Comparison of ENCODE assay signal across 9 cellular contexts in genomic region chr5:139295692-139296091, GRCh38. TPM values are rescaled to one million over a fixed set of nuclear protein-coding genes. Genes with fewer than 3 reads are reported as not detected.
DNase-seq lines count a peak whose midpoint lies in the region; ATAC-seq, FAIRE-seq and TF ChIP-seq lines count a peak whose summit lies in the region.
"Had no signal": no experiment of that assay in that cellular context is flagged by ENCODE, and none has a peak within 500 bp of the region (broad histone marks: within the 10 kb centered on the region; RNA-seq: fewer than 3 reads in every experiment).

No MANE protein-coding gene starts in this region.

- peaks cover 62% of the 10 kb centered on the region for H3K4me1 ChIP-seq in DOHH2 (ENCODE audit: control insufficient read depth, low read length)
- H3K4me1 ChIP-seq in Panc1 (ENCODE audit: control insufficient read depth, insufficient read depth, low read length) = peaks cover 45% of the 10 kb centered on the region
- H3K4me1 ChIP-seq in endothelial cell of umbilical vein (ENCODE audit: control insufficient read depth, extremely low read depth, insufficient read depth, low read length) = peaks cover 21% of the 10 kb centered on the region
- peaks cover 46% of the 10 kb centered on the region for H3K4me1 ChIP-seq in testis

- H3K4me3 ChIP-seq in DOHH2 (ENCODE audit: low read length) (peak overlapping the region; percentile 85), Panc1 (ENCODE audit: low read depth in 2 of 2, low read length in 2 of 2) (peak overlapping the region; percentile 78 to 90), endothelial cell of umbilical vein (replicated peaks in 1 of 3; ENCODE audit: insufficient read depth in 1 of 3, low read depth in 1 of 3, low read length in 3 of 3) (peak overlapping the region; percentile 78 to 93 (median 90)), testis (peak overlapping the region in 1 of 2 donors; percentile 95)

- ATAC-seq in Panc1 (no peak), HG03095 (IDR thresholded peaks at IDR 0.05; ENCODE audit: unreplicated experiment) (no peak), GM18873 (IDR thresholded peaks at IDR 0.05; ENCODE audit: low FRiP score, unreplicated experiment) (no peak), GM21717 (IDR thresholded peaks at IDR 0.05; ENCODE audit: unreplicated experiment) (no peak)

- H3K36me3 ChIP-seq in DOHH2 (ENCODE audit: control insufficient read depth, low read length) (peaks cover 68% of the 10 kb centered on the region), Panc1 (ENCODE audit: control insufficient read depth, insufficient read depth, low read length) (peaks cover 6% of the 10 kb centered on the region), endothelial cell of umbilical vein (ENCODE audit: control insufficient read depth in 2 of 2, extremely low read depth in 1 of 2, insufficient read depth in 2 of 2, low read length in 2 of 2) (no peaks in the 10 kb centered on the region), testis (ENCODE audit: low read depth, missing control alignments) (no peaks in the 10 kb centered on the region)

- H4K20me1 ChIP-seq in DOHH2 (ENCODE audit: control insufficient read depth, insufficient read depth, low read depth, low read length) (peaks cover 52% of the 10 kb centered on the region), endothelial cell of umbilical vein (replicated peaks; ENCODE audit: control insufficient read depth, extremely low read depth, insufficient read depth, low read length) (peaks cover 32% of the 10 kb centered on the region)

- POLR2A ChIA-PET in Panc1 (lab: Charles Lee) (interaction anchor here (0.7 kb wide), 1 partner anchor 117 kb away, joined by 3 read pairs; no protein-coding TSS in a partner anchor), endothelial cell of umbilical vein (lab: Charles Lee) (interaction anchor here (1.0 kb wide), 1 partner anchor 46 kb away, joined by 3 read pairs; no protein-coding TSS in a partner anchor)

- H3K9me1 ChIP-seq in endothelial cell of umbilical vein (replicated peaks; ENCODE audit: control insufficient read depth, extremely low read depth, insufficient read depth, low read length) = no peaks in the 10 kb centered on the region

- H3K4me3 Mint-ChIP-seq in osteocyte (ENCODE audit: unreplicated experiment) = peak overlapping the region; percentile 97

- no peak for TF ChIP-seq CTCF in DOHH2 (IDR thresholded peaks at IDR 0.05; ENCODE audit: low read depth, low read length, poor library complexity, severe bottlenecking)
- TF ChIP-seq CTCF in Panc1 (IDR thresholded peaks at IDR 0.05) = no peak
- TF ChIP-seq CTCF in endothelial cell of umbilical vein (IDR thresholded peaks at IDR 0.05; ENCODE audit: extremely low read depth in 1 of 2, insufficient read depth in 1 of 2, low read depth in 1 of 2, low read length in 2 of 2) = no peak
- no peak for TF ChIP-seq CTCF in osteocyte (IDR thresholded peaks at IDR 0.05)
- TF ChIP-seq CTCF in testis (IDR thresholded peaks at IDR 0.05) = no peak

- intact Hi-C loops in Panc1 (cut with micrococcal nuclease; ENCODE audit: unreplicated experiment) = no loop called here
- intact Hi-C loops in endothelial cell of umbilical vein (cut with micrococcal nuclease) = no loop called here
- intact Hi-C loops in testis (cut with DNase I; ENCODE audit: low total_unique reads) = no loop called here

- no peaks in the 10 kb centered on the region for H3K27me3 Mint-ChIP-seq in osteocyte (ENCODE audit: unreplicated experiment)

- FAIRE-seq in endothelial cell of umbilical vein (lab: Jason Lieb, UNC) = no peak
- FAIRE-seq: bronchial epithelial cell had no signal

- H3K9me3 ChIP-seq in DOHH2 (ENCODE audit: control insufficient read depth, insufficient read depth, low read length) = no peaks in the 10 kb centered on the region
- no peaks in the 10 kb centered on the region for H3K9me3 ChIP-seq in Panc1 (ENCODE audit: control insufficient read depth, insufficient read depth, low read depth, low read length)
- H3K9me3 ChIP-seq in endothelial cell of umbilical vein (replicated peaks; ENCODE audit: control insufficient read depth, insufficient read depth, low read length) = no peaks in the 10 kb centered on the region
- no peaks in the 10 kb centered on the region for H3K9me3 ChIP-seq in testis

- peak overlapping the region; percentile 80 for H3K4me2 ChIP-seq in DOHH2 (ENCODE audit: low read length)
- H3K4me2 ChIP-seq in endothelial cell of umbilical vein (ENCODE audit: insufficient read depth, low read length) = peak overlapping the region; percentile 96

- no peaks in the 10 kb centered on the region for H3K9me2 ChIP-seq in DOHH2 (replicated peaks; ENCODE audit: control insufficient read depth, low read length)

- peak overlapping the region; percentile 99 for H3K27ac Mint-ChIP-seq in osteocyte (ENCODE audit: unreplicated experiment)

- peak overlapping the region; percentile 100 for H3K9ac ChIP-seq in endothelial cell of umbilical vein (replicated peaks; ENCODE audit: extremely low read depth, insufficient read depth, low read length)

- H3F3A ChIP-seq in DOHH2 (ENCODE audit: control insufficient read depth, insufficient read depth) = peaks cover 7% of the 10 kb centered on the region

- no peaks in the 10 kb centered on the region for H3K36me3 Mint-ChIP-seq in osteocyte (ENCODE audit: unreplicated experiment)

- H3K27me3 ChIP-seq in DOHH2 (ENCODE audit: control insufficient read depth, low read length) (no peaks in the 10 kb centered on the region), Panc1 (ENCODE audit: control insufficient read depth, insufficient read depth, low read length) (no peaks in the 10 kb centered on the region), endothelial cell of umbilical vein (ENCODE audit: control insufficient read depth in 2 of 2, insufficient read depth in 2 of 2, low read length in 2 of 2) (no peaks in the 10 kb centered on the region), testis (no peaks in the 10 kb centered on the region)

- peaks cover 46% of the 10 kb centered on the region for H3K4me1 Mint-ChIP-seq in osteocyte (ENCODE audit: unreplicated experiment)

- H3K9me3 Mint-ChIP-seq in osteocyte (ENCODE audit: unreplicated experiment) = no peaks in the 10 kb centered on the region

- H3K79me2 ChIP-seq in DOHH2 (ENCODE audit: control insufficient read depth, low read length) (peaks cover 79% of the 10 kb centered on the region), endothelial cell of umbilical vein (ENCODE audit: control insufficient read depth, insufficient read depth, low read length) (peaks cover 73% of the 10 kb centered on the region)

- H3K27ac ChIP-seq in DOHH2 (ENCODE audit: low read depth, low read length) (no peak overlapping the region), Panc1 (ENCODE audit: low read length) (peak overlapping the region; percentile 94), endothelial cell of umbilical vein (ENCODE audit: insufficient read depth, low read depth, low read length) (no peak overlapping the region), testis (peak overlapping the region in 1 of 2 donors; percentile 100)

- no peak for TF ChIP-seq POLR2A in endothelial cell of umbilical vein (IDR thresholded peaks at IDR 0.05; ENCODE audit: low read depth, low read length)
- no peak for TF ChIP-seq POLR2A in testis (IDR thresholded peaks at IDR 0.05)

- no peak for DNase-seq in Panc1 (ENCODE audit: low read depth, low spot score)
- no peak for DNase-seq in endothelial cell of umbilical vein (ENCODE audit: low read depth, low spot score)
- DNase-seq in osteocyte (ENCODE audit: extremely low spot score, unreplicated experiment) = no peak
- DNase-seq in testis = no peak

- H2AFZ ChIP-seq in endothelial cell of umbilical vein (ENCODE audit: low read depth, low read length) = no peak overlapping the region

- BruUV-seq in Panc1 (replicated peaks; lab: Mats Ljungman, UMichigan) = no TSS peak
- BruUV-seq in endothelial cell of umbilical vein (replicated peaks; lab: Mats Ljungman, UMichigan) = no TSS peak

- in situ Hi-C loops in Panc1 (cut with HindIII; ENCODE audit: low pct_unique_long_range_greater_than_20kb, low sequenced_read_pairs) = no loop called here

- dilution Hi-C loops in endothelial cell of umbilical vein (cut with MboI; ENCODE audit: extremely low pct_ligation_motif_present, low sequenced_read_pairs) = no loop called here

- 21 to 24% methylated on average over 12 of the region's 12 CpGs for WGBS in testis, 2 donors

- CTCF ChIA-PET in Panc1 (lab: Charles Lee) (no interaction called here), endothelial cell of umbilical vein (lab: Charles Lee) (no interaction called here)

TF ChIP-seq in endothelial cell of umbilical vein, 7 proteins besides CTCF, POLR2A, EP300 and RAD21 (continues in another document):
- no peak for TF ChIP-seq POLR2AphosphoS5 (IDR thresholded peaks at IDR 0.05; ENCODE audit: insufficient read depth, low read depth, low read length)
- no peak for TF ChIP-seq MYC (IDR thresholded peaks at IDR 0.05; ENCODE audit: low read depth, low read length)
- TF ChIP-seq FOS (IDR thresholded peaks at IDR 0.05; ENCODE audit: borderline replicate concordance, insufficient read depth, low read length) = no peak

RNA-seq across cellular contexts. Expression of gene MATR3, which starts 2.2 kb away (rescaled TPM):
- total RNA-seq in Panc1 (2021; ENCODE audit: unreplicated experiment) (194 TPM), endothelial cell of umbilical vein (158 and 164 TPM in 2 replicates), osteocyte (216 and 218 TPM in 2 replicates), testis (100 to 1,000 TPM; 243 to 248 TPM)
- 122 TPM for polyA plus RNA-seq in Panc1 (2012; ENCODE audit: insufficient read length)
- polyA plus RNA-seq in endothelial cell of umbilical vein (52.7 and 64.0 TPM in 2 replicates), testis (ENCODE audit: insufficient read depth, low read depth, low replicate concordance) (174 TPM)
- polyA plus RNA-seq in endothelial cell of umbilical vein (2011; cell fraction: cytosol; rRNA removed) = 56.4 and 66.4 TPM in 2 replicates
- 119 and 154 TPM in 2 replicates for polyA plus RNA-seq in endothelial cell of umbilical vein (2011; cell fraction: nucleus; rRNA removed)
- 154 and 212 TPM in 2 replicates for polyA plus RNA-seq in endothelial cell of umbilical vein (2012)
- polyA minus RNA-seq in endothelial cell of umbilical vein = 251 and 281 TPM in 2 replicates
- polyA minus RNA-seq in endothelial cell of umbilical vein (2011; cell fraction: cytosol; rRNA and poly(A)+ RNA removed) = 119 TPM
- polyA minus RNA-seq in endothelial cell of umbilical vein (2011; cell fraction: nucleus; rRNA and poly(A)+ RNA removed) = 181 and 260 TPM in 2 replicates

RNA-seq across cellular contexts. Expression of gene PAIP2, which starts 46.0 kb away (rescaled TPM):
- total RNA-seq in Panc1 (2021; ENCODE audit: unreplicated experiment) (79.4 TPM), endothelial cell of umbilical vein (75.2 and 80.4 TPM in 2 replicates), osteocyte (66.7 and 71.8 TPM in 2 replicates), testis (100 to 1,000 TPM; 142 to 150 TPM)
- 229 TPM for polyA plus RNA-seq in Panc1 (2012; ENCODE audit: insufficient read length)
- polyA plus RNA-seq in endothelial cell of umbilical vein (39.1 and 52.1 TPM in 2 replicates), testis (ENCODE audit: insufficient read depth, low read depth, low replicate concordance) (297 TPM)
- polyA plus RNA-seq in endothelial cell of umbilical vein (2011; cell fraction: cytosol; rRNA removed) = 78.7 and 79.3 TPM in 2 replicates
- 41.8 and 51.5 TPM in 2 replicates for polyA plus RNA-seq in endothelial cell of umbilical vein (2011; cell fraction: nucleus; rRNA removed)
- polyA plus RNA-seq in endothelial cell of umbilical vein (2012) = 61.5 and 92.1 TPM in 2 replicates
- 34.6 and 41.8 TPM in 2 replicates for polyA minus RNA-seq in endothelial cell of umbilical vein
- 89.3 TPM for polyA minus RNA-seq in endothelial cell of umbilical vein (2011; cell fraction: cytosol; rRNA and poly(A)+ RNA removed)
- 47.2 and 49.0 TPM in 2 replicates for polyA minus RNA-seq in endothelial cell of umbilical vein (2011; cell fraction: nucleus; rRNA and poly(A)+ RNA removed)
